9 cellular contexts compared by ENCODE assay signal in genomic region chr3:185786258-185786657, GRCh38. TPM values are rescaled to one million over a fixed set of nuclear protein-coding genes. Genes with fewer than 3 reads are reported as not detected.
DNase-seq lines count a peak whose midpoint lies in the region; TF ChIP-seq lines count a peak whose summit lies in the region.
"Not testable (repeated sequence)": the region's sequence is repeated elsewhere in the genome, so short reads cannot be mapped to it uniquely, and the experiment has no call there.
"Had no signal": no experiment of that assay in that cellular context is flagged by ENCODE, and none has a peak within 500 bp of the region (broad histone marks: within the 10 kb centered on the region; RNA-seq: fewer than 3 reads in every experiment).

No MANE protein-coding gene starts in this region.

- H3K4me3 Mint-ChIP-seq in brain; endothelial cell (ENCODE audit: unreplicated experiment): not testable (repeated sequence)

- H2AK5ac ChIP-seq in mesendoderm (ENCODE audit: low read length); trophoblast cell (ENCODE audit: low read length): not testable (repeated sequence)

- not testable (repeated sequence) for H4K5ac ChIP-seq in mesendoderm (ENCODE audit: low read length)

- not testable (repeated sequence) for H4K8ac ChIP-seq in mesendoderm (ENCODE audit: low read depth, low read length); trophoblast cell (ENCODE audit: low read depth, low read length)

- H2BK120ac ChIP-seq in mesendoderm (ENCODE audit: low read depth, low read length); trophoblast cell (ENCODE audit: insufficient read depth, low read length, poor library complexity): not testable (repeated sequence)

- no CpG with 5 or more reads among the region's 8 CpGs for WGBS in mesendoderm (ENCODE audit: extremely low coverage, insufficient coverage, low lambda C conversion rate)
- no CpG with 5 or more reads among the region's 8 CpGs for WGBS in trophoblast cell (ENCODE audit: extremely low coverage, insufficient coverage, insufficient read length)

- H3K14ac ChIP-seq in trophoblast cell (ENCODE audit: low read length): not testable (repeated sequence)

- peak overlapping the region in 3 of 5 experiments; percentile 2 to 72 (median 12) for H3K27ac Mint-ChIP-seq in brain
- peak overlapping the region; percentile 64 for H3K27ac Mint-ChIP-seq in endothelial cell (ENCODE audit: unreplicated experiment)

- not testable (repeated sequence) for TF ChIP-seq CTCF in brain (conservative IDR thresholded peaks at IDR 0.05); endothelial cell (IDR thresholded peaks at IDR 0.05; ENCODE audit: unreplicated experiment)

- peaks cover 70% of the 10 kb centered on the region for H3K79me2 ChIP-seq in mesendoderm (ENCODE audit: control insufficient read depth, insufficient read depth, low read length)
- not testable (repeated sequence) for H3K79me2 ChIP-seq in trophoblast cell (ENCODE audit: control insufficient read depth, insufficient read depth, low read length, poor library complexity)

- H3K27me3 Mint-ChIP-seq in brain; endothelial cell (ENCODE audit: unreplicated experiment): not testable (repeated sequence)

- H3K4me1 Mint-ChIP-seq in brain (peaks cover 57% of the 10 kb centered on the region), endothelial cell (ENCODE audit: unreplicated experiment) (peaks cover 39% of the 10 kb centered on the region)

- DNase-seq in HAP-1 (ENCODE audit: low spot score in 2 of 2): peak; percentile 36 to 51
- not testable (repeated sequence) for DNase-seq in endothelial cell (ENCODE audit: low spot score)
- DNase-seq in mesendoderm: peak; percentile 91
- DNase-seq in trophoblast cell: peak in 1 of 2 donors; percentile 63

- peaks cover 50% of the 10 kb centered on the region for H3K4me1 ChIP-seq in HAP-1
- H3K4me1 ChIP-seq in iPS-18a (ENCODE audit: control insufficient read depth, low read depth, low read length): peaks cover 66% of the 10 kb centered on the region
- H3K4me1 ChIP-seq in mesendoderm (ENCODE audit: control insufficient read depth, low read depth, low read length): peaks cover 22% of the 10 kb centered on the region
- peaks cover 27 to 29% of the 10 kb centered on the region in 2 experiments for H3K4me1 ChIP-seq in trophoblast cell (ENCODE audit: control insufficient read depth in 1 of 2, insufficient read depth in 2 of 2, low read length in 2 of 2)

- not testable (repeated sequence) for H2BK5ac ChIP-seq in mesendoderm (ENCODE audit: low read length); trophoblast cell (ENCODE audit: low read depth, low read length, poor library complexity)

- H3K23ac ChIP-seq in mesendoderm (ENCODE audit: low read length); trophoblast cell (ENCODE audit: low read length): not testable (repeated sequence)

- H3K9me3 Mint-ChIP-seq in brain; endothelial cell (ENCODE audit: unreplicated experiment): not testable (repeated sequence)

- not testable (repeated sequence) for H4K91ac ChIP-seq in trophoblast cell (ENCODE audit: low read depth, low read length)

- H2BK12ac ChIP-seq in trophoblast cell (ENCODE audit: low read length): not testable (repeated sequence)

- TF ChIP-seq RAD21 in Ishikawa (IDR thresholded peaks at IDR 0.05; ENCODE audit: low read depth): not testable (repeated sequence)

- not testable (repeated sequence) for H3K27me3 ChIP-seq in HAP-1 (ENCODE audit: low read depth); iPS-18a (ENCODE audit: control insufficient read depth, insufficient read depth, low read length); mesendoderm (ENCODE audit: insufficient read depth, low read length, poor library complexity); trophoblast cell (ENCODE audit: insufficient read depth, low read length)

- H3K4ac ChIP-seq in mesendoderm (ENCODE audit: low read depth, low read length); trophoblast cell (ENCODE audit: low read depth, low read length): not testable (repeated sequence)

- H3K36me3 Mint-ChIP-seq in brain: peaks cover 38% of the 10 kb centered on the region
- H3K36me3 Mint-ChIP-seq in endothelial cell (ENCODE audit: low read depth, unreplicated experiment): not testable (repeated sequence)

- not testable (repeated sequence) for TF ChIP-seq EP300 in Ishikawa (IDR thresholded peaks at IDR 0.05; ENCODE audit: borderline replicate concordance)

- H3K56ac ChIP-seq in mesendoderm (ENCODE audit: low read length): peak overlapping the region; percentile 63

- peak overlapping the region; percentile 89 for H3K18ac ChIP-seq in mesendoderm (ENCODE audit: low read length)
- not testable (repeated sequence) for H3K18ac ChIP-seq in trophoblast cell (ENCODE audit: low read length)

- H4K12ac ChIP-seq in trophoblast cell (ENCODE audit: low read depth, low read length): not testable (repeated sequence)

- H3K4me3 ChIP-seq in HAP-1; mesendoderm (ENCODE audit: low read length); trophoblast cell (ENCODE audit: low read depth, low read length): not testable (repeated sequence)
- H3K4me3 ChIP-seq in iPS-18a (ENCODE audit: low read length): peak overlapping the region; percentile 28

- H2BK15ac ChIP-seq in mesendoderm (replicated peaks; ENCODE audit: low read depth): not testable (repeated sequence)

- not testable (repeated sequence) for H2AFZ ChIP-seq in trophoblast cell (ENCODE audit: insufficient read depth, low read length, poor library complexity)

- not testable (repeated sequence) for H3K9me3 ChIP-seq in HAP-1; iPS-18a (ENCODE audit: control insufficient read depth, low read depth, low read length); trophoblast cell (ENCODE audit: insufficient read depth, low read depth, low read length)

- not testable (repeated sequence) for H3K36me3 ChIP-seq in HAP-1 (replicated peaks); iPS-18a (ENCODE audit: control insufficient read depth, low read depth, low read length); mesendoderm (ENCODE audit: control insufficient read depth, insufficient read depth, low read length); trophoblast cell (ENCODE audit: control insufficient read depth in 1 of 2, insufficient read depth in 2 of 2, low read length in 2 of 2)

- H3K27ac ChIP-seq in iPS-18a (ENCODE audit: low read length): peak overlapping the region; percentile 99
- H3K27ac ChIP-seq in mesendoderm (ENCODE audit: low read depth, low read length): peak overlapping the region; percentile 91
- peak overlapping the region; percentile 67 for H3K27ac ChIP-seq in trophoblast cell (ENCODE audit: low read depth, low read length)

- H3K79me1 ChIP-seq in mesendoderm (ENCODE audit: low read length): peaks cover 11% of the 10 kb centered on the region
- not testable (repeated sequence) for H3K79me1 ChIP-seq in trophoblast cell (ENCODE audit: low read length)

- H3K4me2 ChIP-seq in mesendoderm (ENCODE audit: low read length): not testable (repeated sequence)
- peak overlapping the region; percentile 9 for H3K4me2 ChIP-seq in trophoblast cell (ENCODE audit: low read length)

- in situ Hi-C loops in HAP-1 (cut with MboI; ENCODE audit: low sequenced_read_pairs): not testable (repeated sequence)

- H3K9ac ChIP-seq in iPS-18a (ENCODE audit: low read length) (peak overlapping the region; percentile 76), mesendoderm (ENCODE audit: low read length) (peak overlapping the region; percentile 43)
- not testable (repeated sequence) for H3K9ac ChIP-seq in trophoblast cell (ENCODE audit: low read length)

TF ChIP-seq in Ishikawa, 13 proteins besides CTCF, POLR2A, EP300 and RAD21:
- TF ChIP-seq TCF12 (IDR thresholded peaks at IDR 0.05; ENCODE audit: low read depth): 0 out of 2 replicates have a peak, but pooled peaks have one; percentile 12
- TF ChIP-seq MAX (IDR thresholded peaks at IDR 0.05): 0 out of 2 replicates have a peak, but pooled peaks have one; percentile 28
- TF ChIP-seq USF1 (IDR thresholded peaks at IDR 0.05): peak; percentile 8; the same call in 1 of the 2 replicates
- peak; percentile 55 for TF ChIP-seq TEAD4 (IDR thresholded peaks at IDR 0.05)
- TF ChIP-seq YY1 (IDR thresholded peaks at IDR 0.05; ENCODE audit: low read depth): peak; percentile 68; the same call in 1 of the 2 replicates
- peak; percentile 28; the same call in 1 of the 2 replicates for TF ChIP-seq TAF1 (IDR thresholded peaks at IDR 0.05; ENCODE audit: low read depth)

RNA-seq across cellular contexts. Expression of gene IGF2BP2, which starts 38.6 kb away (rescaled TPM):
- 0.46 TPM for polyA plus RNA-seq in brain (ENCODE audit: insufficient read depth, low read depth, low replicate concordance)
- total RNA-seq in endothelial cell (ENCODE audit: unreplicated experiment): 165 TPM
- 110 TPM for polyA plus RNA-seq in mesendoderm (2013, experiment 1 of 2)
- polyA plus RNA-seq in mesendoderm (2013, experiment 2 of 2): 110 TPM
- 136 TPM in 2 replicates for polyA plus RNA-seq in trophoblast cell (2013)
- total RNA-seq: OCI-LY7 had no signal
- polyA plus RNA-seq: CD4-positive, CD25-positive, alpha-beta regulatory T cell had no signal
